In genomic region chr14:50311337-50311973, GRCh38 we compare ENCODE assay signal across 8 cellular contexts.
A peak's percentile ranks its signal among the peaks of the same experiment; 100 is the strongest.
DNase-seq lines count a peak whose midpoint lies in the region; ATAC-seq and TF ChIP-seq lines count a peak whose summit lies in the region.

No MANE protein-coding gene starts in this region.

- H3K36me3 ChIP-seq in ACC112 (ENCODE audit: insufficient read depth, low read length) = no peaks in the 10 kb centered on the region
- no peaks in the 10 kb centered on the region for H3K36me3 ChIP-seq in mucosa of rectum (ENCODE audit: control insufficient read depth in 2 of 2, insufficient read depth in 2 of 2, low read length in 2 of 2)

- no peak for ATAC-seq in HG03159 (IDR thresholded peaks at IDR 0.05; ENCODE audit: unreplicated experiment)

- H3K9ac ChIP-seq in mucosa of rectum (ENCODE audit: low read depth in 1 of 2, low read length in 2 of 2) = peak overlapping the region; percentile 86 to 92

- H3K9me3 ChIP-seq in mucosa of rectum (ENCODE audit: control insufficient read depth in 2 of 2, low read length in 2 of 2) = no peaks in the 10 kb centered on the region

- TF ChIP-seq CTCF in GM12872 (IDR thresholded peaks at IDR 0.05; ENCODE audit: insufficient read depth, low read depth, low read length) = peak; percentile 68

- H3K27me3 ChIP-seq in ACC112 (ENCODE audit: insufficient read depth, low read length) = no peaks in the 10 kb centered on the region
- no peaks in the 10 kb centered on the region for H3K27me3 ChIP-seq in mucosa of rectum (ENCODE audit: control insufficient read depth in 2 of 2, insufficient read depth in 2 of 2, low read length in 2 of 2)

- DNase-seq in NCI-H345 treated with DMSO at 0.1 percent for 48 hours (lab: John Stamatoyannopoulos, UW; ENCODE audit: unreplicated experiment) = peak; percentile 31
- no peak for DNase-seq in cortex of kidney (lab: John Stamatoyannopoulos, UW)
- no peak for DNase-seq in activated CD8-positive, alpha-beta memory T cell treated with anti-CD3 and anti-CD28 coated beads, Interleukin-2, amount 50 U/mL, for 4 hours

- H3K27ac ChIP-seq in ACC112 (ENCODE audit: low read depth, low read length) (no peak overlapping the region), cingulate gyrus (ENCODE audit: low read depth, low read length) (peak overlapping the region; percentile 95), mucosa of rectum (ENCODE audit: low read depth in 2 of 2, low read length in 2 of 2) (peak overlapping the region; percentile 94 to 97)

- peak overlapping the region; percentile 86 for H2AFZ ChIP-seq in ACC112 (ENCODE audit: low read length, unreplicated experiment)

- H3K4me3 ChIP-seq in ACC112 (ENCODE audit: low read depth, low read length) = peak overlapping the region; percentile 89
- H3K4me3 ChIP-seq in mucosa of rectum (ENCODE audit: low read length in 2 of 2) = peak overlapping the region; percentile 95 to 97

- H3K79me2 ChIP-seq in ACC112 (ENCODE audit: control insufficient read depth, insufficient read depth, low read length, unreplicated experiment) = peaks cover 13% of the 10 kb centered on the region

- H3K4me1 ChIP-seq in ACC112 (ENCODE audit: control insufficient read depth, insufficient read depth, low read length, unreplicated experiment) = peaks cover 17% of the 10 kb centered on the region
- H3K4me1 ChIP-seq in mucosa of rectum (ENCODE audit: control insufficient read depth in 2 of 2, insufficient read depth in 2 of 2, low read length in 2 of 2) = peaks cover 17% of the 10 kb centered on the region in 2 donors
